Comparison of ENCODE assay signal across 8 cellular contexts in the genomic region with DNA sequence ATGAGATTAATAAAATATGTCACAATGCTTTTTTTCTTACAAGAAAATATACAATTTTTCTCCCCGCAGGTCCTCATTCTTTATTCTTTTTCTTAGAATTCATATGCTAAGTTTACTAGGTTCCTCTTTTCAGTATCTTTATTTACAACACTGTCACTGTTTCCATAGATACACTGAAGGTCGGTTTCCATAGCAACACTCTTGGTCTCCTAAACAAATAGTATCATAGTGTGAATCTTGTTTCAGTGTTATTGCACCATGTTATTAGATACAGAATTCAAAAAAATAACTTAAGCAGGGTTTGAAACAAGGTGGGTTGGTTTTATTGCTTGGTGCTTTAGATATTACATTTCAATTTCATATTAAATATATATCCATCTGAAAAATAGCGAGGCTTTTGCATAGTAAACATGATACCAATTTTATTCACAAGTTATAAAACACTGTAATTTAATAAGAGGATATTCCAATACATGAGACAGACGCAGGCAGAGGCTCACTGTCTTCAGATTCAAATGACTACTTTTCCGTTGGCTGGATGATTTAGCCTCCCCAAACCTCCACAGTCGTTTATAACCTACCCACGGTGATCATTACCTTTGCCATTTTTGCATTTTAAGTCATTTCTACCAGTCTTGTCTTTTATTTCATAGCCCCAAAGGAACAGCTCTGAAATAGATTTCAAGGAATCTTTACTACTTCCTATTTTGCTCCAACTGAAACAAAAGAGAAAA.
DNase-seq lines count a peak whose midpoint lies in the region; ATAC-seq, FAIRE-seq and TF ChIP-seq lines count a peak whose summit lies in the region.

No MANE protein-coding gene starts in this region.

- H3K4me1 Mint-ChIP-seq in IgD-negative memory B cell = peaks cover 40 to 47% (median 40%) of the 10 kb centered on the region in 3 donors
- peaks cover 45 to 65% of the 10 kb centered on the region in 2 donors for H3K4me1 Mint-ChIP-seq in stimulated activated naive B cell treated with anti-CD40 and anti-IgM and Interleukin-4, amounts not matched to agents 10 μg/mL and 1 μg/mL and 100 μg/mL, for 72 hours

- peaks cover 2% of the 10 kb centered on the region for H3K27me3 Mint-ChIP-seq in IgD-negative memory B cell
- H3K27me3 Mint-ChIP-seq in stimulated activated naive B cell treated with anti-CD40 and anti-IgM and Interleukin-4, amounts not matched to agents 10 μg/mL and 1 μg/mL and 100 μg/mL, for 72 hours = no peaks in the 10 kb centered on the region

- H3K27ac Mint-ChIP-seq in IgD-negative memory B cell = peak overlapping the region; percentile 98 to 99 (median 99)
- peak overlapping the region; percentile 88 for H3K27ac Mint-ChIP-seq in stimulated activated naive B cell treated with anti-CD40 and anti-IgM and Interleukin-4, amounts not matched to agents 10 μg/mL and 1 μg/mL and 100 μg/mL, for 72 hours

- H3K4me3 Mint-ChIP-seq in IgD-negative memory B cell = peak overlapping the region; percentile 36 to 86 (median 60)
- peak overlapping the region; percentile 10 for H3K4me3 Mint-ChIP-seq in stimulated activated naive B cell treated with anti-CD40 and anti-IgM and Interleukin-4, amounts not matched to agents 10 μg/mL and 1 μg/mL and 100 μg/mL, for 72 hours

- no peak for TF ChIP-seq POLR2A in GM12892 (IDR thresholded peaks at IDR 0.05; ENCODE audit: low read depth, low read length)

- peak; percentile 65 for ATAC-seq in GM21528 (IDR thresholded peaks at IDR 0.05; ENCODE audit: low FRiP score, unreplicated experiment)
- peak; percentile 74 to 76 for ATAC-seq in stimulated activated naive B cell treated with anti-CD40 and anti-IgM and Interleukin-4, amounts not matched to agents 10 μg/mL and 1 μg/mL and 100 μg/mL, for 72 hours (replicated peaks)

- H3K36me3 Mint-ChIP-seq in IgD-negative memory B cell = no peaks in the 10 kb centered on the region
- peaks cover 0 to 6% of the 10 kb centered on the region in 2 donors for H3K36me3 Mint-ChIP-seq in stimulated activated naive B cell treated with anti-CD40 and anti-IgM and Interleukin-4, amounts not matched to agents 10 μg/mL and 1 μg/mL and 100 μg/mL, for 72 hours

- intact Hi-C loops in posterior cingulate gyrus (cut with DNase I) = no loop called here

- FAIRE-seq in GM12892 (lab: Jason Lieb, UNC) = peak; percentile 79

- H3K9me3 Mint-ChIP-seq in IgD-negative memory B cell = peaks cover 0 to 2% (median 0%) of the 10 kb centered on the region in 3 donors
- H3K9me3 Mint-ChIP-seq in stimulated activated naive B cell treated with anti-CD40 and anti-IgM and Interleukin-4, amounts not matched to agents 10 μg/mL and 1 μg/mL and 100 μg/mL, for 72 hours = peaks cover 0 to 3% of the 10 kb centered on the region in 2 donors

- DNase-seq in GM12892 (ENCODE audit: insufficient read length) (no peak), T-helper 22 cell (ENCODE audit: low read depth) (peak; percentile 18), glomerular visceral epithelial cell (ENCODE audit: extremely low spot score) (peak; percentile 63), posterior cingulate gyrus (no peak), iPS-NIHi11 (ENCODE audit: low spot score) (no peak)
- DNase-seq in stimulated activated naive B cell treated with anti-CD40 and anti-IgM and Interleukin-4, amounts not matched to agents 10 μg/mL and 1 μg/mL and 100 μg/mL, for 72 hours = no peak

Comparison
In these comparisons a context has a peak if more than half of its experiments do, and no peak if none do; other contexts are left out.
1. DNase-seq: peak in T-helper 22 cell (single experiment) and glomerular visceral epithelial cell (single experiment); none in GM12892 (single experiment), stimulated activated naive B cell treated with anti-CD40 and anti-IgM and Interleukin-4, amounts not matched to agents 10 μg/mL and 1 μg/mL and 100 μg/mL, for 72 hours (single experiment), posterior cingulate gyrus (0 of 10) and iPS-NIHi11 (single experiment).